ENCODE assay signal across 22 cellular contexts in the genomic region with DNA sequence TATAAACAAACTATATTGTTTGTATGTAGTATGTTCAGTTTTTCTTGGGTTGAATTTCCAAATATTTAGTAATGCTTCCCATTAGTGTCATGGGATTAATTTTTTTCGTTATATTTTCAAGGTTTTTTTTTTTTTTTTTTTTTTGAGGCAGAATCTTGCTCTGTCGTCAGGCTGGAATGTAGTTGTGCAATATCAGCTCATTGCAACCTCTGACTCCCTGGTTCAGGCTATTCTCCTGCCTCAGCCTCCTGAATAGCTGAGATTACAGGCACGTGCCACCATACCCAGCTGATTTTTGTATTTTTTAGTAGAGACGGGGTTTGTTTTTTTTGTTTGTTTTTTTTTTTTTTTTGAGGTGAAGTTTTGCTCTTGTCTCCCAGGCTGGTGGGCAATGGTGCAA. TPM values are rescaled to one million over a fixed set of nuclear protein-coding genes. Genes with fewer than 3 reads are reported as not detected.
DNase-seq lines count a peak whose midpoint lies in the region; ATAC-seq and FAIRE-seq lines count a peak whose summit lies in the region.
"Had no signal": no experiment of that assay in that cellular context is flagged by ENCODE, and none has a peak within 500 bp of the region (broad histone marks: within the 10 kb centered on the region; RNA-seq: fewer than 3 reads in every experiment).

No MANE protein-coding gene starts in this region.

- H3K36me3 ChIP-seq in GM23248 (ENCODE audit: low read depth) (peaks cover 62% of the 10 kb centered on the region), mesenchymal stem cell (ENCODE audit: control insufficient read depth in 1 of 2, insufficient read depth in 2 of 2, low read depth in 1 of 2, low read length in 2 of 2) (peaks cover 53 to 84% of the 10 kb centered on the region in 2 experiments)

- peak; percentile 23 for FAIRE-seq in endometrium (lab: Jason Lieb, UNC)
- FAIRE-seq: GM12891, kidney had no signal

- DNase-seq in GM23248 (peak; percentile 56), NCI-H226 (peak; percentile 39), mesenchymal stem cell (peak; percentile 47), posterior cingulate gyrus (no peak), GM19238 (ENCODE audit: insufficient read length, low spot score) (no peak)
- DNase-seq: activated B cell treated with CpG ODN at 0.5 μM for 24 hours; activated CD8-positive, alpha-beta T cell treated with anti-CD3 and anti-CD28 coated beads for 36 hours; activated T-cell treated with anti-CD3 and anti-CD28 coated beads, Interleukin-2, amount 50 U/mL, for 4 hours; GDM1; hippocampal formation; kidney; NCI-H1092 treated with DMSO at 0.1 percent for 48 hours; NCI-H2107; NCI-H526; Right ventricle myocardium superior had no signal

- H3K27ac ChIP-seq in GM23248: no peak overlapping the region
- H3K27ac ChIP-seq in mesenchymal stem cell (ENCODE audit: low read length, poor library complexity, severe bottlenecking): no peak overlapping the region
- H3K27ac ChIP-seq: suprapubic skin had no signal

- no peak overlapping the region for H2BK120ac ChIP-seq in mesenchymal stem cell (ENCODE audit: low read depth, low read length)

- H3K14ac ChIP-seq in mesenchymal stem cell (ENCODE audit: low read length in 2 of 2): no peak overlapping the region

- no peak overlapping the region for H2AFZ ChIP-seq in GM23248
- no peak overlapping the region for H2AFZ ChIP-seq in mesenchymal stem cell (ENCODE audit: low read depth, low read length)

- H4K8ac ChIP-seq in mesenchymal stem cell (ENCODE audit: low read length): no peak overlapping the region

- no peak overlapping the region for H3K4ac ChIP-seq in mesenchymal stem cell (ENCODE audit: low read depth in 1 of 2, low read length in 2 of 2)

- H3K18ac ChIP-seq in mesenchymal stem cell (ENCODE audit: low read depth in 1 of 2, low read length in 2 of 2): no peak overlapping the region

- H3K4me1 ChIP-seq in GM23248 (ENCODE audit: insufficient read depth) (no peaks in the 10 kb centered on the region), mesenchymal stem cell (ENCODE audit: control insufficient read depth, insufficient read depth, low read depth, low read length) (no peaks in the 10 kb centered on the region)
- H3K4me1 ChIP-seq: suprapubic skin had no signal

- no peaks in the 10 kb centered on the region for H3K27me3 ChIP-seq in GM23248 (replicated peaks; ENCODE audit: insufficient read depth)
- H3K27me3 ChIP-seq in mesenchymal stem cell (ENCODE audit: control insufficient read depth in 1 of 2, insufficient read depth in 1 of 2, low read length in 2 of 2): no peaks in the 10 kb centered on the region
- H3K27me3 ChIP-seq: suprapubic skin had no signal

- H2BK5ac ChIP-seq in mesenchymal stem cell (ENCODE audit: low read depth, low read length, poor library complexity, severe bottlenecking): no peak overlapping the region

- H3K9me3 ChIP-seq in GM23248 (ENCODE audit: low read depth) (no peaks in the 10 kb centered on the region), mesenchymal stem cell (ENCODE audit: control insufficient read depth, low read length) (no peaks in the 10 kb centered on the region)
- H3K9me3 ChIP-seq: suprapubic skin had no signal

- no peak for ATAC-seq in GM19467 (IDR thresholded peaks at IDR 0.05; ENCODE audit: unreplicated experiment)
- ATAC-seq in HG02623 (IDR thresholded peaks at IDR 0.05; ENCODE audit: unreplicated experiment): no peak
- ATAC-seq: activated CD8-positive, alpha-beta T cell treated with anti-CD3 and anti-CD28 coated beads for 36 hours; activated T-cell treated with anti-CD3 and anti-CD28 coated beads, Interleukin-2, amount 50 U/mL, for 4 hours; esophagus mucosa; natural killer cell treated with Interleukin-12 subunit alpha and Interleukin-12 subunit beta and Interleukin-15 and Interleukin-18, amount 100 ng/mL, for 72 hours had no signal

- no peak overlapping the region for H3K9ac ChIP-seq in GM23248
- H3K9ac ChIP-seq in mesenchymal stem cell (ENCODE audit: low read length): peak overlapping the region; percentile 18

- 55 to 64% methylated on average over 4 of the region's 4 CpGs for WGBS in GM23248 (ENCODE audit: low coverage in 1 of 2, low lambda C conversion rate in 2 of 2, missing lambda C conversion rate in 2 of 2), 2 experiments
- 90% methylated on average over 3 of the region's 4 CpGs for WGBS in mesenchymal stem cell

- no peaks in the 10 kb centered on the region for H4K20me1 ChIP-seq in GM23248 (ENCODE audit: insufficient read depth)

- no peak overlapping the region for H2AK5ac ChIP-seq in mesenchymal stem cell (ENCODE audit: low read length, severe bottlenecking)

- H3K4me2 ChIP-seq in GM23248 (ENCODE audit: unreplicated experiment): no peak overlapping the region
- H3K4me2 ChIP-seq in mesenchymal stem cell (ENCODE audit: low read length, poor library complexity, severe bottlenecking): no peak overlapping the region

- H2BK15ac ChIP-seq in mesenchymal stem cell (ENCODE audit: low read depth, poor library complexity, severe bottlenecking): no peak overlapping the region

- H3K79me2 ChIP-seq in GM23248 (ENCODE audit: insufficient read depth): peaks cover 26% of the 10 kb centered on the region

- H3F3A ChIP-seq in GM23248 (ENCODE audit: insufficient read depth): 0 out of 2 replicates have a peak, but pooled peaks cover 5% of the 10 kb centered on the region

- H3K79me1 ChIP-seq in mesenchymal stem cell (replicated peaks; ENCODE audit: low read length, poor library complexity, severe bottlenecking): peaks cover 20% of the 10 kb centered on the region

- in situ Hi-C loops in GM23248 (cut with MboI): no loop called here

- H2BK12ac ChIP-seq in mesenchymal stem cell (ENCODE audit: low read length in 2 of 2): no peak overlapping the region

- intact Hi-C loops in posterior cingulate gyrus (cut with DNase I): no loop called here

- H3K9me2 ChIP-seq in GM23248 (ENCODE audit: insufficient read depth): no peaks in the 10 kb centered on the region

- H3K4me3 ChIP-seq in GM23248 (no peak overlapping the region), mesenchymal stem cell (ENCODE audit: insufficient read depth in 1 of 2, low read depth in 1 of 2, low read length in 2 of 2) (no peak overlapping the region)
- H3K4me3 ChIP-seq: suprapubic skin had no signal

- no peak overlapping the region for H4K91ac ChIP-seq in mesenchymal stem cell (ENCODE audit: low read length)

- no peak overlapping the region for H3K23ac ChIP-seq in mesenchymal stem cell (ENCODE audit: low read length in 2 of 2)

RNA-seq across cellular contexts. Expression of gene DDX46, which starts 10.6 kb away (rescaled TPM):
- total RNA-seq in GM23248 (2014; rRNA removed; shearing (Covaris generic)): 16.9 and 21.4 TPM in 2 replicates
- 15.4 and 19.6 TPM in 2 replicates for polyA plus RNA-seq in GM23248 (2016; fragmentation: Nextera tagmentation; extraction: Ambion mirVana)
- polyA plus RNA-seq in mesenchymal stem cell (2013, experiment 1 of 2): 30.6 TPM
- 29.9 TPM for polyA plus RNA-seq in mesenchymal stem cell (2013, experiment 2 of 2)

RNA-seq across cellular contexts. Expression of gene CAMLG, which starts 30.9 kb away (rescaled TPM):
- 26.2 and 35.3 TPM in 2 replicates for total RNA-seq in GM23248 (2014; rRNA removed; shearing (Covaris generic))
- 42.2 and 45.0 TPM in 2 replicates for polyA plus RNA-seq in GM23248 (2016; fragmentation: Nextera tagmentation; extraction: Ambion mirVana)
- polyA plus RNA-seq in mesenchymal stem cell (2013, experiment 1 of 2): 67.2 TPM
- polyA plus RNA-seq in mesenchymal stem cell (2013, experiment 2 of 2): 69.4 TPM

Comparison
In these comparisons a context has a peak if more than half of its experiments do, and no peak if none do; other contexts are left out.
1. DNase-seq: peak in GM23248 (single experiment), NCI-H226 (single experiment) and mesenchymal stem cell (single experiment); none in posterior cingulate gyrus (0 of 10) and GM19238 (single experiment).